In the genomic region with DNA sequence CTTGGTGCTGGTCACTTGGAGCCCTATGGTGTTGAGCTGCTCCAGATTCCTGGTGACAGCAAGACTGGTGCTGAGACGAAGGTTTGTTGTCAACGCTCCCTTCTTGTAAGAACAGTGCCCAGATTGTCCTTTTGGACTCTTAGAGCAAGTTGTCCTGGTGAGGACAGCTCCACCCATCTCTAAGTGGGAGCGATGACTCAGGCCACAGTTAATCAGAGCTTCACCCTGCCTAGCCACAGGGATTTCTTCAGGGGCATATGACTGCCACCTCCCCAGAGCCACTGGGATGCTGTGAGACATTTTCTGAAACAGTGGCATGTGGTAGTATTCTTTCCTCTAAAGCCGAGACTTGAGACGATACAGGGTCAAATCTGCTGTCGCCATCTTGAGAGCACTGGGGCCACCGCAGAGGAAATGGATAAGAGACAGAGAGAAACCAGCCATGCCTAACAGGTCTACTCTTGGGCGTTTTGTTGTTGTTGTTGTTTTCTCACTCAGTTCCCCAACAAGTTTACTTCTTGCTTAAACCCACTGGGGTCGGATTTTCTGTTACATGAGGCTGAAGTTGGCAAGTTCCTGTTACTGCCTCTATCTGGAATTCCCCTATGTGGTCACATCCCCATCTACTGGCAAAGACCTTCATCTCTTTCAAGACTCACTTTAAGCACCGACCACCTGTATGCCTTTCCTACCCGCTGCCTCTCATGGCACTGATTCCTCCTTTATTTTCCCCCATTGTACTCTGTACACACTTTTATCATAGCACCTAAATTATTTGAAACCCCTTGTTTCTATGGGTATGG, we compare ENCODE assay signal across 8 cellular contexts. TPM values are rescaled to one million over a fixed set of nuclear protein-coding genes. Genes with fewer than 3 reads are reported as not detected.
DNase-seq lines count a peak whose midpoint lies in the region; ATAC-seq and TF ChIP-seq lines count a peak whose summit lies in the region.

No MANE protein-coding gene starts in this region.

- H3K4me3 ChIP-seq in GM12865 (ENCODE audit: low read depth, low read length) (no peak overlapping the region), astrocyte of the cerebellum (ENCODE audit: low read depth, low read length) (no peak overlapping the region)

- DNase-seq in GM12865 (ENCODE audit: low read depth): peak; percentile 62
- peak; percentile 16 for DNase-seq in HS-5 (ENCODE audit: low read depth)
- no peak for DNase-seq in astrocyte of the cerebellum (ENCODE audit: low read depth)
- peak; percentile 59 for DNase-seq in mucosa of gallbladder (ENCODE audit: low spot score)
- DNase-seq in effector CD8-positive, alpha-beta T cell (lab: John Stamatoyannopoulos, UW): no peak
- no peak for DNase-seq in NCI-H1105 treated with DMSO at 0.1 percent for 48 hours (lab: John Stamatoyannopoulos, UW)
- DNase-seq in NCI-H446 treated with DMSO at 0.1 percent for 48 hours (lab: John Stamatoyannopoulos, UW): no peak

- ATAC-seq in HG03135 (IDR thresholded peaks at IDR 0.05; ENCODE audit: unreplicated experiment): no peak

- TF ChIP-seq CTCF in GM12865 (IDR thresholded peaks at IDR 0.05; ENCODE audit: insufficient read depth, low read depth, low read length, missing control alignments) (no peak), astrocyte of the cerebellum (IDR thresholded peaks at IDR 0.05; ENCODE audit: low read depth, low read length, missing control alignments) (peak; percentile 5)

- in situ Hi-C loops in astrocyte of the cerebellum (cut with HindIII; ENCODE audit: low sequenced_read_pairs): no loop called here

RNA-seq across cellular contexts. Expression of a gene that starts 16.0 kb away (rescaled TPM):
- 2.8 TPM for total RNA-seq in mucosa of gallbladder

RNA-seq across cellular contexts. Expression of a gene that starts 58.6 kb away (rescaled TPM):
- total RNA-seq in mucosa of gallbladder: 0.32 TPM

Comparison
In these comparisons a context has a peak if more than half of its experiments do, and no peak if none do; other contexts are left out.
1. DNase-seq: peak in GM12865 (single experiment), HS-5 (single experiment) and mucosa of gallbladder (single experiment); none in astrocyte of the cerebellum (single experiment), effector CD8-positive, alpha-beta T cell (single experiment), NCI-H1105 treated with DMSO at 0.1 percent for 48 hours (single experiment) and NCI-H446 treated with DMSO at 0.1 percent for 48 hours (single experiment).